ENCODE assay signal across 8 cellular contexts in genomic region chr17:62703269-62703775, GRCh38.
A peak's percentile ranks its signal among the peaks of the same experiment; 100 is the strongest.
DNase-seq lines count a peak whose midpoint lies in the region; ATAC-seq and TF ChIP-seq lines count a peak whose summit lies in the region.

No MANE protein-coding gene starts in this region.

- ATAC-seq in GM21723 (IDR thresholded peaks at IDR 0.05; ENCODE audit: unreplicated experiment) (peak; percentile 22), gastrocnemius medialis (no peak), HG03108 (IDR thresholded peaks at IDR 0.05; ENCODE audit: unreplicated experiment) (no peak)

- H3K36me3 ChIP-seq in SK-N-SH (replicated peaks in 1 of 2; ENCODE audit: control insufficient read depth in 1 of 2, insufficient read depth in 2 of 2, low read length in 1 of 2) = no peaks in the 10 kb centered on the region
- H3K36me3 ChIP-seq in gastrocnemius medialis = no peaks in the 10 kb centered on the region

- H3K9ac ChIP-seq in SK-N-SH = peak overlapping the region; percentile 95

- H3K79me2 ChIP-seq in SK-N-SH (ENCODE audit: insufficient read depth) = peaks cover 10% of the 10 kb centered on the region; the same call in 1 of the 2 replicates

- H3K9me2 ChIP-seq in SK-N-SH = no peaks in the 10 kb centered on the region

- no peak for TF ChIP-seq POLR2A in gastrocnemius medialis (IDR thresholded peaks at IDR 0.05)

- TF ChIP-seq RAD21 in SK-N-SH (IDR thresholded peaks at IDR 0.05; ENCODE audit: low read length) = no peak

- peak overlapping the region; percentile 93 for H3K4me2 ChIP-seq in SK-N-SH

- DNase-seq in AG08395 (ENCODE audit: low spot score) (peak; percentile 50), SK-N-SH (no peak), fibroblast of the aortic adventitia (ENCODE audit: low read depth) (no peak), gastrocnemius medialis (no peak), iPS-NIHi7 (ENCODE audit: extremely low spot score) (no peak), cerebellum (ENCODE audit: low spot score) (no peak)

- H3K4me3 ChIP-seq in SK-N-SH (ENCODE audit: low read depth in 2 of 2, low read length in 1 of 2) (peak overlapping the region; percentile 67 to 73), fibroblast of the aortic adventitia (ENCODE audit: low read depth, low read length) (peak overlapping the region; percentile 45), gastrocnemius medialis (peak overlapping the region in 3 of 4 donors; percentile 49 to 57 (median 56))

- no peak for TF ChIP-seq CTCF in SK-N-SH (IDR thresholded peaks at IDR 0.05)
- TF ChIP-seq CTCF in fibroblast of the aortic adventitia (IDR thresholded peaks at IDR 0.05; ENCODE audit: insufficient read depth, low read length) = no peak
- no peak for TF ChIP-seq CTCF in gastrocnemius medialis (IDR thresholded peaks at IDR 0.05 in 4 of 5, conservative IDR thresholded peaks at IDR 0.05 in 1 of 5)

- H3K9me3 ChIP-seq in SK-N-SH (no peaks in the 10 kb centered on the region), gastrocnemius medialis (no peaks in the 10 kb centered on the region)

- peak overlapping the region in 1 of 2 experiments; percentile 65; a peak in 3 of 4 replicates for H3K27ac ChIP-seq in SK-N-SH (ENCODE audit: low read depth in 2 of 2, low read length in 1 of 2)
- H3K27ac ChIP-seq in gastrocnemius medialis = no peak overlapping the region

- peak in 1 of 2 experiments; percentile 64; a peak in 1 of 4 replicates for TF ChIP-seq EP300 in SK-N-SH (IDR thresholded peaks at IDR 0.05; ENCODE audit: borderline replicate concordance in 1 of 2, low read depth in 1 of 2, low read length in 1 of 2)

- peaks cover 14% of the 10 kb centered on the region for H3F3A ChIP-seq in SK-N-SH (replicated peaks; ENCODE audit: insufficient read depth)

- peak overlapping the region; percentile 79; the same call in 1 of the 2 replicates for H2AFZ ChIP-seq in SK-N-SH (ENCODE audit: low read depth)

- H4K20me1 ChIP-seq in SK-N-SH (ENCODE audit: insufficient read depth) = no peaks in the 10 kb centered on the region

- in situ Hi-C loops in gastrocnemius medialis (cut with MboI; ENCODE audit: low sequenced_read_pairs in 4 of 4) = loop anchor here in 3 of 4 donors (5.0 to 25.0 kb wide), 4 partner anchors 259 to 709 kb away; partner anchors contain the start of gene TANC2 (in 3 of the 3)

- H3K27me3 ChIP-seq in SK-N-SH (ENCODE audit: insufficient read depth) (no peaks in the 10 kb centered on the region), gastrocnemius medialis (peaks cover 6 to 12% (median 10%) of the 10 kb centered on the region in 3 donors)

- POLR2A ChIA-PET in SK-N-SH (lab: Yijun Ruan, JAX) = no interaction called here

- 13% methylated on average over 11 of the region's 16 CpGs for WGBS in SK-N-SH (ENCODE audit: low lambda C conversion rate)

- H3K4me1 ChIP-seq in SK-N-SH (ENCODE audit: control insufficient read depth in 1 of 2, insufficient read depth in 2 of 2, low read depth in 1 of 2, low read length in 1 of 2) (peaks cover 15 to 29% of the 10 kb centered on the region in 2 experiments; a peak in 3 of 4 replicates), gastrocnemius medialis (peaks cover 0 to 5% of the 10 kb centered on the region in 2 donors)

- intact Hi-C loops in gastrocnemius medialis (cut with DNase I; ENCODE audit: low total_unique reads) = loop anchor here (1.0 kb wide), 2 partner anchors 265 to 703 kb away; no protein-coding TSS in a partner anchor

- CTCF ChIA-PET in SK-N-SH (lab: Yijun Ruan, JAX) = interaction anchor here (0.7 to 6.3 kb wide), 24 partner anchors 9 to 722 kb away, joined by 3 to 61 read pairs (median 3); partner anchors contain the start of gene TANC2

TF ChIP-seq in SK-N-SH, 30 proteins besides CTCF, POLR2A, EP300 and RAD21:
- peak; percentile 55; the same call in 1 of the 2 replicates for TF ChIP-seq PBX3 (IDR thresholded peaks at IDR 0.05)
- peak; percentile 92 for TF ChIP-seq NFIC (IDR thresholded peaks at IDR 0.05; ENCODE audit: borderline replicate concordance)
- TF ChIP-seq JUND (IDR thresholded peaks at IDR 0.05) = peak; percentile 90; the same call in 1 of the 2 replicates
- TF ChIP-seq, protein P1, sequence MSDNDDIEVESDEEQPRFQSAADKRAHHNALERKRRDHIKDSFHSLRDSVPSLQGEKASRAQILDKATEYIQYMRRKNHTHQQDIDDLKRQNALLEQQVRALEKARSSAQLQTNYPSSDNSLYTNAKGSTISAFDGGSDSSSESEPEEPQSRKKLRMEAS (IDR thresholded peaks at IDR 0.05; ENCODE audit: low read depth) = 0 out of 2 replicates have a peak, but pooled peaks have one; percentile 54
- TF ChIP-seq YY1 (IDR thresholded peaks at IDR 0.05; ENCODE audit: low read depth) = no peak
- TF ChIP-seq RCOR1 (IDR thresholded peaks at IDR 0.05; ENCODE audit: low read length) = no peak
- TF ChIP-seq TEAD4 (IDR thresholded peaks at IDR 0.05; ENCODE audit: borderline replicate concordance, insufficient read depth) = peak; percentile 65; the same call in 1 of the 2 replicates
- TF ChIP-seq TCF12 (IDR thresholded peaks at IDR 0.05) = peak; percentile 88
- peak; percentile 43; the same call in 1 of the 2 replicates for TF ChIP-seq POLR2AphosphoS5 (IDR thresholded peaks at IDR 0.05; ENCODE audit: low read depth, low read length)
- no peak; the same call in 1 of the 2 replicates for TF ChIP-seq TAF1 (IDR thresholded peaks at IDR 0.05; ENCODE audit: borderline replicate concordance, low read depth, low read length)
- TF ChIP-seq FOSL2 (IDR thresholded peaks at IDR 0.05; ENCODE audit: borderline replicate concordance, low read depth) = peak; percentile 96
- TF ChIP-seq RXRA (IDR thresholded peaks at IDR 0.05; ENCODE audit: borderline replicate concordance, low read depth) = peak; percentile 98
